8 cellular contexts compared by ENCODE assay signal in the genomic region with DNA sequence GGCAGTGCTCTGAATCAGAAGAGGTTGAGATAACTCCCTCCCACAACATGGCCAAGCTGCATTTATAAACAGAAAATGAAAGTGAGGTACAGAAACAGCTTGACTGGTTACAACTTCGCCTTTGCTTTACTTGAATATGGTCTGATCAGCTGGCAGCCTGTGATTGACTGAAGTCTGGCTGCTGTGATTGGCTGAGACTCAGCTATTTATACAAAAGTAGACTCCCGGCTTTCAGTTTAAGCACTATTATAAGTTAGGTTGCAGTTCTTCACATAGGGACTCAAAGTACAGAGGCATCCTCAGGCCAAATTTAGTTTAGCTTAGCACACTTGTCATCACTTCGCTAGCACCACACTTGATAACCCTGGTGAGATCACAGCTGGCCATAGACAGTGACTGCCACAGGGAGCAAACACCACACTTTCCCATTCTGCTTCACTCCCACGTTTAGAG.
DNase-seq lines count a peak whose midpoint lies in the region; ATAC-seq, FAIRE-seq and TF ChIP-seq lines count a peak whose summit lies in the region.

No MANE protein-coding gene starts in this region.

- H3K4me2 ChIP-seq in endothelial cell of umbilical vein (ENCODE audit: insufficient read depth, low read length), result no peak overlapping the region

- no peak for TF ChIP-seq POLR2A in endothelial cell of umbilical vein (IDR thresholded peaks at IDR 0.05; ENCODE audit: low read depth, low read length)

- H3K27me3 Mint-ChIP-seq in IgD-negative memory B cell, result no peaks in the 10 kb centered on the region

- POLR2A ChIA-PET in endothelial cell of umbilical vein (lab: Charles Lee), result no interaction called here

- H3K9ac ChIP-seq in endothelial cell of umbilical vein (replicated peaks; ENCODE audit: extremely low read depth, insufficient read depth, low read length), result no peak overlapping the region

- in situ Hi-C loops in GM13976 (cut with MboI; ENCODE audit: low sequenced_read_pairs, unreplicated experiment), result no loop called here

- no peak overlapping the region for H3K27ac ChIP-seq in endothelial cell of umbilical vein (ENCODE audit: insufficient read depth, low read depth, low read length)

- TF ChIP-seq CTCF in GM13976 (IDR thresholded peaks at IDR 0.05; ENCODE audit: borderline replicate concordance, control extremely low read depth, extremely low read depth, insufficient read depth, missing control alignments) (no peak), endothelial cell of umbilical vein (IDR thresholded peaks at IDR 0.05; ENCODE audit: extremely low read depth in 1 of 2, insufficient read depth in 1 of 2, low read depth in 1 of 2, low read length in 2 of 2) (no peak)

- CTCF ChIA-PET in endothelial cell of umbilical vein (lab: Charles Lee), result interaction anchor here (1.0 to 1.7 kb wide), 3 partner anchors 13 to 261 kb away, joined by 3 to 5 read pairs (median 4); no protein-coding TSS in a partner anchor

- peak; percentile 99 for ATAC-seq in GM21619 (IDR thresholded peaks at IDR 0.05; ENCODE audit: unreplicated experiment)
- peak; percentile 95 for ATAC-seq in stimulated activated effector memory CD8-positive, alpha-beta T cell treated with anti-CD3 and anti-CD28 coated beads, Interleukin-12 subunit alpha, Interleukin-12 subunit beta, amount 100 ng/mL, for 72 hours

- no peaks in the 10 kb centered on the region for H4K20me1 ChIP-seq in endothelial cell of umbilical vein (replicated peaks; ENCODE audit: control insufficient read depth, extremely low read depth, insufficient read depth, low read length)

- peaks cover 9 to 11% (median 10%) of the 10 kb centered on the region in 3 donors for H3K4me1 Mint-ChIP-seq in IgD-negative memory B cell
- peaks cover 8% of the 10 kb centered on the region for H3K4me1 Mint-ChIP-seq in stimulated activated effector memory CD8-positive, alpha-beta T cell treated with anti-CD3 and anti-CD28 coated beads, Interleukin-12 subunit alpha, Interleukin-12 subunit beta, amount 100 ng/mL, for 72 hours

- intact Hi-C loops in endothelial cell of umbilical vein (cut with micrococcal nuclease), result no loop called here

- dilution Hi-C loops in endothelial cell of umbilical vein (cut with MboI; ENCODE audit: extremely low pct_ligation_motif_present, low sequenced_read_pairs), result no loop called here

- no TSS peak for BruUV-seq in endothelial cell of umbilical vein (replicated peaks; lab: Mats Ljungman, UMichigan)

- H3K4me3 ChIP-seq in endothelial cell of umbilical vein (replicated peaks in 1 of 3; ENCODE audit: insufficient read depth in 1 of 3, low read depth in 1 of 3, low read length in 3 of 3), result no peak overlapping the region

- H3K36me3 ChIP-seq in endothelial cell of umbilical vein (ENCODE audit: control insufficient read depth in 2 of 2, extremely low read depth in 1 of 2, insufficient read depth in 2 of 2, low read length in 2 of 2), result no peaks in the 10 kb centered on the region

- peak overlapping the region in 3 of 4 donors; percentile 54 to 87 (median 77) for H3K4me3 Mint-ChIP-seq in IgD-negative memory B cell
- H3K4me3 Mint-ChIP-seq in stimulated activated effector memory CD8-positive, alpha-beta T cell treated with anti-CD3 and anti-CD28 coated beads, Interleukin-12 subunit alpha, Interleukin-12 subunit beta, amount 100 ng/mL, for 72 hours, result peak overlapping the region; percentile 38

- H3K27me3 ChIP-seq in endothelial cell of umbilical vein (ENCODE audit: control insufficient read depth in 2 of 2, insufficient read depth in 2 of 2, low read length in 2 of 2), result no peaks in the 10 kb centered on the region

- no peaks in the 10 kb centered on the region for H3K9me3 ChIP-seq in endothelial cell of umbilical vein (replicated peaks; ENCODE audit: control insufficient read depth, insufficient read depth, low read length)

- no peaks in the 10 kb centered on the region for H3K9me1 ChIP-seq in endothelial cell of umbilical vein (replicated peaks; ENCODE audit: control insufficient read depth, extremely low read depth, insufficient read depth, low read length)

- H3K4me1 ChIP-seq in endothelial cell of umbilical vein (ENCODE audit: control insufficient read depth, extremely low read depth, insufficient read depth, low read length), result no peaks in the 10 kb centered on the region

- H3K27ac Mint-ChIP-seq in IgD-negative memory B cell, result peak overlapping the region in 2 of 3 donors; percentile 3 to 20
- H3K27ac Mint-ChIP-seq in stimulated activated effector memory CD8-positive, alpha-beta T cell treated with anti-CD3 and anti-CD28 coated beads, Interleukin-12 subunit alpha, Interleukin-12 subunit beta, amount 100 ng/mL, for 72 hours, result peak overlapping the region; percentile 41

- peak; percentile 36 for DNase-seq in GM13976 (ENCODE audit: low spot score)
- DNase-seq in endothelial cell of umbilical vein (ENCODE audit: low read depth, low spot score), result peak; percentile 18
- no peak for DNase-seq in stimulated activated effector memory CD8-positive, alpha-beta T cell treated with anti-CD3 and anti-CD28 coated beads, Interleukin-12 subunit alpha, Interleukin-12 subunit beta, amount 100 ng/mL, for 72 hours (ENCODE audit: low spot score in 2 of 2)
- no peak for DNase-seq in activated gamma-delta T cell (lab: John Stamatoyannopoulos, UW)
- DNase-seq in SKM-1 treated with dmso at 0.1 percent for 144 hours (lab: John Stamatoyannopoulos, UW; ENCODE audit: unreplicated experiment), result no peak
- DNase-seq in NCI-H2227 (lab: John Stamatoyannopoulos, UW; ENCODE audit: unreplicated experiment), result no peak

- peaks cover 5 to 6% (median 5%) of the 10 kb centered on the region in 3 donors for H3K9me3 Mint-ChIP-seq in IgD-negative memory B cell
- H3K9me3 Mint-ChIP-seq in stimulated activated effector memory CD8-positive, alpha-beta T cell treated with anti-CD3 and anti-CD28 coated beads, Interleukin-12 subunit alpha, Interleukin-12 subunit beta, amount 100 ng/mL, for 72 hours, result peaks cover 7% of the 10 kb centered on the region

- H3K36me3 Mint-ChIP-seq in IgD-negative memory B cell, result peaks cover 2% of the 10 kb centered on the region
- no peaks in the 10 kb centered on the region for H3K36me3 Mint-ChIP-seq in stimulated activated effector memory CD8-positive, alpha-beta T cell treated with anti-CD3 and anti-CD28 coated beads, Interleukin-12 subunit alpha, Interleukin-12 subunit beta, amount 100 ng/mL, for 72 hours

- no peak for FAIRE-seq in endothelial cell of umbilical vein (lab: Jason Lieb, UNC)

- H2AFZ ChIP-seq in endothelial cell of umbilical vein (ENCODE audit: low read depth, low read length), result no peak overlapping the region

- no peaks in the 10 kb centered on the region for H3K79me2 ChIP-seq in endothelial cell of umbilical vein (ENCODE audit: control insufficient read depth, insufficient read depth, low read length)

TF ChIP-seq in endothelial cell of umbilical vein, 7 proteins besides CTCF, POLR2A, EP300 and RAD21:
- TF ChIP-seq FOS (IDR thresholded peaks at IDR 0.05; ENCODE audit: borderline replicate concordance, insufficient read depth, low read length), result no peak
- TF ChIP-seq JUN (IDR thresholded peaks at IDR 0.05; ENCODE audit: borderline replicate concordance, insufficient read depth, insufficient read length, low read depth), result no peak
- TF ChIP-seq EZH2 (IDR thresholded peaks at IDR 0.05; ENCODE audit: borderline replicate concordance, low read depth, low read length, severe bottlenecking), result no peak
- TF ChIP-seq POLR2AphosphoS5 (IDR thresholded peaks at IDR 0.05; ENCODE audit: insufficient read depth, low read depth, low read length), result no peak
- no peak for TF ChIP-seq GATA2 (IDR thresholded peaks at IDR 0.05; ENCODE audit: insufficient read depth, insufficient read length, low read depth, low read length)
- no peak for TF ChIP-seq MYC (IDR thresholded peaks at IDR 0.05; ENCODE audit: low read depth, low read length)
- TF ChIP-seq, protein P1, sequence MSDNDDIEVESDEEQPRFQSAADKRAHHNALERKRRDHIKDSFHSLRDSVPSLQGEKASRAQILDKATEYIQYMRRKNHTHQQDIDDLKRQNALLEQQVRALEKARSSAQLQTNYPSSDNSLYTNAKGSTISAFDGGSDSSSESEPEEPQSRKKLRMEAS (IDR thresholded peaks at IDR 0.05; ENCODE audit: insufficient read depth, insufficient read length), result no peak

Comparison
In these comparisons a context has a peak if more than half of its experiments do, and no peak if none do; other contexts are left out.
1. DNase-seq: peak in GM13976 (single experiment) and endothelial cell of umbilical vein (single experiment); none in stimulated activated effector memory CD8-positive, alpha-beta T cell treated with anti-CD3 and anti-CD28 coated beads, Interleukin-12 subunit alpha, Interleukin-12 subunit beta, amount 100 ng/mL, for 72 hours (0 of 2), activated gamma-delta T cell (single experiment), SKM-1 treated with dmso at 0.1 percent for 144 hours (single experiment) and NCI-H2227 (single experiment).